18 cellular contexts compared by ENCODE assay signal in genomic region chr4:23068756-23069155, GRCh38.
DNase-seq lines count a peak whose midpoint lies in the region; ATAC-seq, FAIRE-seq and TF ChIP-seq lines count a peak whose summit lies in the region.
"Had no signal": no experiment of that assay in that cellular context is flagged by ENCODE, and none has a peak within 500 bp of the region (broad histone marks: within the 10 kb centered on the region; RNA-seq: fewer than 3 reads in every experiment).

No MANE protein-coding gene starts in this region.

- H3K4me2 ChIP-seq in GM12878 (ENCODE audit: control insufficient read depth, insufficient read depth) (no peak overlapping the region), skeletal muscle satellite cell (ENCODE audit: low read length) (peak overlapping the region; percentile 19)
- H3K4me2 ChIP-seq: BLaER1, GM23338 had no signal

- H3K27ac ChIP-seq in GM12878 (ENCODE audit: control insufficient read depth, insufficient read depth) = no peak overlapping the region
- H3K27ac ChIP-seq: BLaER1, C4-2B had no signal

- in situ Hi-C loops in GM12878 (cut with MboI) = no loop called here

- SMC1A ChIA-PET in GM12878 (lab: Charles Lee; ENCODE audit: uncharacterized antibody, unreplicated experiment) = interaction anchor here (0.8 to 4.6 kb wide), 12 partner anchors 9 to 265 kb away, joined by 3 to 19 read pairs (median 4); no protein-coding TSS in a partner anchor

- no TSS peak for BruUV-seq in GM12878 (replicated peaks; lab: Mats Ljungman, UMichigan)

- peak in 1 of 2 experiments; percentile 16; a peak in 1 of 4 replicates for TF ChIP-seq EP300 in GM12878 (IDR thresholded peaks at IDR 0.05; ENCODE audit: borderline replicate concordance in 1 of 2, control insufficient read depth in 1 of 2, low read depth in 2 of 2, low read length in 2 of 2)

- POLR2A ChIA-PET in GM12878 (lab: Charles Lee) = interaction anchor here (3.1 kb wide), 1 partner anchor 16 kb away, joined by 10 read pairs; no protein-coding TSS in a partner anchor
- POLR2A ChIA-PET in GM10248 (lab: Yijun Ruan, JAX) = no interaction called here

- no peaks in the 10 kb centered on the region for H3K79me2 ChIP-seq in GM12878 (ENCODE audit: control insufficient read depth, insufficient read depth, low read length)

- H3K4me1 ChIP-seq in GM12878 (ENCODE audit: control insufficient read depth, insufficient read depth, low read length) (no peaks in the 10 kb centered on the region), skeletal muscle satellite cell (ENCODE audit: control insufficient read depth, insufficient read depth, low read length) (no peaks in the 10 kb centered on the region)
- H3K4me1 ChIP-seq: BLaER1 had no signal

- RAD21 ChIA-PET in GM12878 (lab: Charles Lee; ENCODE audit: unreplicated experiment) = interaction anchor here (0.9 to 2.1 kb wide), 6 partner anchors 15 to 48 kb away, joined by 3 to 7 read pairs (median 4); no protein-coding TSS in a partner anchor

- no peak for TF ChIP-seq CTCF in GM12878 (IDR thresholded peaks at IDR 0.05 in 2 of 3, conservative IDR thresholded peaks at IDR 0.05 in 1 of 3; ENCODE audit: control insufficient read depth in 2 of 3, extremely low read depth in 1 of 3, insufficient read depth in 1 of 3, low read depth in 3 of 3, low read length in 3 of 3)
- TF ChIP-seq CTCF in GM10248 (IDR thresholded peaks at IDR 0.05; ENCODE audit: control extremely low read depth, extremely low read depth, low read depth, missing control alignments) = no peak

- intact Hi-C loops in GM12878 (cut with micrococcal nuclease; ENCODE audit: unreplicated experiment) = no loop called here

- no peak for FAIRE-seq in GM12878 (lab: Jason Lieb, UNC)
- FAIRE-seq: G401.6, GM12891, GM18507 had no signal

- H3K27me3 ChIP-seq in GM12878 (replicated peaks in 1 of 2; ENCODE audit: control insufficient read depth in 2 of 2, insufficient read depth in 2 of 2, low read length in 1 of 2) (no peaks in the 10 kb centered on the region), skeletal muscle satellite cell (ENCODE audit: control insufficient read depth, insufficient read depth, low read length) (no peaks in the 10 kb centered on the region)
- H3K27me3 ChIP-seq: BLaER1 had no signal

- WGBS in GM12878 (ENCODE audit: insufficient coverage, insufficient replicate concordance, low lambda C conversion rate, missing lambda C conversion rate) = 17% methylated on average over 3 of the region's 3 CpGs

- H3K9me3 ChIP-seq in GM12878 (replicated peaks; ENCODE audit: control insufficient read depth, insufficient read depth, low read length) (no peaks in the 10 kb centered on the region), skeletal muscle satellite cell (replicated peaks; ENCODE audit: low read length) (no peaks in the 10 kb centered on the region)
- H3K9me3 ChIP-seq: BLaER1 had no signal

- H4K20me1 ChIP-seq in GM12878 (ENCODE audit: control insufficient read depth, insufficient read depth) = no peaks in the 10 kb centered on the region
- H4K20me1 ChIP-seq: BLaER1 had no signal

- peak; percentile 57 for ATAC-seq in GM12878
- ATAC-seq: GM23338, HCT116 had no signal

- CTCF ChIA-PET in GM12878 (lab: Yijun Ruan, JAX) (interaction anchor here (1.0 to 1.7 kb wide), 6 partner anchors 15 to 68 kb away, joined by 3 to 6 read pairs (median 3); no protein-coding TSS in a partner anchor), GM10248 (lab: Yijun Ruan, JAX) (interaction anchor here (1.1 kb wide), 1 partner anchor 30 kb away, joined by 3 read pairs; no protein-coding TSS in a partner anchor)

- H3K4me3 ChIP-seq in GM12878 (no peak overlapping the region), skeletal muscle satellite cell (ENCODE audit: low read length) (no peak overlapping the region)
- H3K4me3 ChIP-seq: BLaER1, GM23338 had no signal

- H3K9ac ChIP-seq in GM12878 (ENCODE audit: control insufficient read depth, insufficient read depth, low read length) = no peak overlapping the region
- H3K9ac ChIP-seq in skeletal muscle satellite cell (ENCODE audit: low read depth, low read length) = no peak overlapping the region
- H3K9ac ChIP-seq: BLaER1 had no signal

- no peak for TF ChIP-seq RAD21 in GM12878 (IDR thresholded peaks at IDR 0.05; ENCODE audit: insufficient read depth, low read depth, low read length)

- H2AFZ ChIP-seq in GM12878 (ENCODE audit: control insufficient read depth, low read depth, low read length) = no peak overlapping the region
- H2AFZ ChIP-seq: GM23338 had no signal

- DNase-seq in LHCN-M2 (ENCODE audit: low read depth) (peak; percentile 7), GM12878 (ENCODE audit: low read depth, low spot score) (no peak), GM10248 (ENCODE audit: extremely low spot score) (no peak), SW 1271 (lab: John Stamatoyannopoulos, UW) (no peak)
- DNase-seq in activated CD4-positive, alpha-beta T cell treated with anti-CD3 and anti-CD28 coated beads for 48 hours = no peak
- DNase-seq: CD4-positive, CD25-positive, alpha-beta regulatory T cell; CD8-positive, alpha-beta memory T cell; DMS53; DMS79 treated with DMSO at 0.1 percent for 48 hours; H9 had no signal

- TF ChIP-seq POLR2A in GM12878 (IDR thresholded peaks at IDR 0.05; ENCODE audit: low read depth, low read length) = no peak

- H3K36me3 ChIP-seq in GM12878 (ENCODE audit: control insufficient read depth in 2 of 2, insufficient read depth in 2 of 2, low read length in 1 of 2) (no peaks in the 10 kb centered on the region), skeletal muscle satellite cell (ENCODE audit: insufficient read depth, low read length) (no peaks in the 10 kb centered on the region)
- H3K36me3 ChIP-seq: BLaER1 had no signal

TF ChIP-seq in GM12878, 131 proteins besides CTCF, POLR2A, EP300 and RAD21 (continues in another document):
- no peak for TF ChIP-seq GABPA (IDR thresholded peaks at IDR 0.05; ENCODE audit: low read depth)
- no peak for TF ChIP-seq SUZ12 (IDR thresholded peaks at IDR 0.05; ENCODE audit: unreplicated experiment)
- TF ChIP-seq ZNF384 (IDR thresholded peaks at IDR 0.05; ENCODE audit: borderline replicate concordance, low read depth, low read length) = no peak
- no peak for TF ChIP-seq PML (IDR thresholded peaks at IDR 0.05; ENCODE audit: low read length)
- TF ChIP-seq SMC3 (IDR thresholded peaks at IDR 0.05; ENCODE audit: borderline replicate concordance, low read length) = no peak
- TF ChIP-seq USF1 (IDR thresholded peaks at IDR 0.05; ENCODE audit: borderline replicate concordance, extremely low read length, insufficient read depth, low read depth, low read length) = no peak
- no peak for TF ChIP-seq HCFC1 (IDR thresholded peaks at IDR 0.05; ENCODE audit: low read length)
- TF ChIP-seq ELK1 (IDR thresholded peaks at IDR 0.05; ENCODE audit: low read depth, low read length) = no peak
- TF ChIP-seq CUX1 (IDR thresholded peaks at IDR 0.05; ENCODE audit: insufficient replicate concordance, low read depth, low read length) = no peak
- TF ChIP-seq TCF7 (IDR thresholded peaks at IDR 0.05; ENCODE audit: borderline replicate concordance) = no peak
- TF ChIP-seq CBFB (IDR thresholded peaks at IDR 0.05; ENCODE audit: low read depth) = no peak
- no peak for TF ChIP-seq ASH2L (IDR thresholded peaks at IDR 0.05; ENCODE audit: borderline replicate concordance, low read depth)
